Comparison of ENCODE assay signal across 8 cellular contexts in the genomic region with DNA sequence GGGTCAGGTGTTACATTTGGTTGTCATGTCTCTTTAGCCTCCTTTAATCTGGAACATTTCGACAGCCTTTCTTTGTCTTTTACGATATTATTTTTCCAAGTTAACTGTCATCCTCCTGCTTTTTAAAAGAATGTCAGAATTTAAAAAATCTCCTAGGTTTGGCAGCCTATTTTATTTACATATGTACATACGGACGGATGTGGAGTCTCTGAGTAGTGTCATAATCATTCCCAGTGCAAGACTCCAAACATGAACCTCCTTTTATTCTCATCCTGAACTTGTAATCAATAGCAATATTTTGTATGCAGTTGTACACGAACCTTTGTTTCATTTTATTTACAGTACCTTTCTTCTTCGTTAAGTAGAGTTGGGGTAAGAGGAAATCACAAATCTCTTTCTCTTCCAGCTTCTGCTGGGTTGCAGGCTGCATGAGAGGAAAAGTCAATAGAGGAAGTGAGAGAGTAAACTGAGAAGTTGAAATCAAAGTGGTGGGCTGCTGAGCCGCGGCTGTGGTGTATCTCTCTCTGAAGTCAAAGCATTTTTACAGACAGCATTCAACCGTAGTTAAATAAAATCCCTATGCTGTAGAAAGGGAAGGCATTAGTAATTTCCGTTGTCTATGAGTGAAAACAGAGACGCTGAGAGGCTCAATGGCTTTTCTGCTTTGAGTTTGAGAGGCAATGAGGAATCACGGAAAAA. TPM values are rescaled to one million over a fixed set of nuclear protein-coding genes. Genes with fewer than 3 reads are reported as not detected.
DNase-seq lines count a peak whose midpoint lies in the region; ATAC-seq and TF ChIP-seq lines count a peak whose summit lies in the region.

No MANE protein-coding gene starts in this region.

- TF ChIP-seq EP300 in gastroesophageal sphincter (IDR thresholded peaks at IDR 0.05), result no peak

- TF ChIP-seq POLR2A in gastroesophageal sphincter (IDR thresholded peaks at IDR 0.05), result no peak

- intact Hi-C loops in cardiac septum (cut with DNase I), result no loop called here

- no peak overlapping the region for H3K9ac ChIP-seq in endodermal cell (ENCODE audit: extremely low read depth, low read length, poor library complexity, severe bottlenecking)

- H3K27ac ChIP-seq in endodermal cell (ENCODE audit: low read depth, low read length) (no peak overlapping the region), gastroesophageal sphincter (no peak overlapping the region)

- no peaks in the 10 kb centered on the region for H3K9me3 ChIP-seq in endodermal cell (ENCODE audit: control insufficient read depth, low read length)
- H3K9me3 ChIP-seq in gastroesophageal sphincter, result no peaks in the 10 kb centered on the region

- ATAC-seq in GM21526 (IDR thresholded peaks at IDR 0.05; ENCODE audit: low FRiP score, unreplicated experiment) (peak; percentile 97), HG03575 (IDR thresholded peaks at IDR 0.05; ENCODE audit: extremely low read depth, insufficient number of reproducible peaks, low FRiP score, unreplicated experiment) (peak; percentile 87), gastroesophageal sphincter (no peak)

- H3K27me3 Mint-ChIP-seq in activated naive CD4-positive, alpha-beta T cell treated with anti-CD3 and anti-CD28 coated beads, Interleukin-2, amount 10 ng/mL, durations not matched to agents 7 days and 5 days, result no peaks in the 10 kb centered on the region
- H3K27me3 Mint-ChIP-seq in endodermal cell (ENCODE audit: insufficient read depth), result peaks cover 10% of the 10 kb centered on the region

- peak overlapping the region; percentile 35 for H3K27ac Mint-ChIP-seq in activated naive CD4-positive, alpha-beta T cell treated with anti-CD3 and anti-CD28 coated beads, Interleukin-2, amount 10 ng/mL, durations not matched to agents 7 days and 5 days
- H3K27ac Mint-ChIP-seq in endodermal cell, result no peak overlapping the region

- peak overlapping the region; percentile 24 for H3K4me3 Mint-ChIP-seq in activated naive CD4-positive, alpha-beta T cell treated with anti-CD3 and anti-CD28 coated beads, Interleukin-2, amount 10 ng/mL, durations not matched to agents 7 days and 5 days
- no peak overlapping the region for H3K4me3 Mint-ChIP-seq in endodermal cell

- H3K4me1 ChIP-seq in endodermal cell (ENCODE audit: control insufficient read depth, insufficient read depth, low read length) (no peaks in the 10 kb centered on the region), gastroesophageal sphincter (no peaks in the 10 kb centered on the region)

- no peak for TF ChIP-seq CTCF in endodermal cell (conservative IDR thresholded peaks at IDR 0.05)
- TF ChIP-seq CTCF in gastroesophageal sphincter (IDR thresholded peaks at IDR 0.05), result no peak

- no peaks in the 10 kb centered on the region for H3K36me3 Mint-ChIP-seq in activated naive CD4-positive, alpha-beta T cell treated with anti-CD3 and anti-CD28 coated beads, Interleukin-2, amount 10 ng/mL, durations not matched to agents 7 days and 5 days
- no peaks in the 10 kb centered on the region for H3K36me3 Mint-ChIP-seq in endodermal cell (ENCODE audit: low read depth)

- no peaks in the 10 kb centered on the region for H3K27me3 ChIP-seq in endodermal cell (ENCODE audit: control insufficient read depth, insufficient read depth, low read length, poor library complexity, severe bottlenecking)
- no peaks in the 10 kb centered on the region for H3K27me3 ChIP-seq in gastroesophageal sphincter

- H3K36me3 ChIP-seq in endodermal cell (ENCODE audit: control insufficient read depth, insufficient read depth, low read length) (no peaks in the 10 kb centered on the region), gastroesophageal sphincter (no peaks in the 10 kb centered on the region)

- H3K4me3 ChIP-seq in endodermal cell (ENCODE audit: low read length) (no peak overlapping the region), gastroesophageal sphincter (no peak overlapping the region)

- H3K9me3 Mint-ChIP-seq in activated naive CD4-positive, alpha-beta T cell treated with anti-CD3 and anti-CD28 coated beads, Interleukin-2, amount 10 ng/mL, durations not matched to agents 7 days and 5 days, result no peaks in the 10 kb centered on the region
- peaks cover 55% of the 10 kb centered on the region for H3K9me3 Mint-ChIP-seq in endodermal cell

- peak; percentile 8 for DNase-seq in NCI-H2107 treated with DMSO at 0.1 percent for 48 hours (lab: John Stamatoyannopoulos, UW; ENCODE audit: unreplicated experiment)
- no peak for DNase-seq in NCI-H2107 (lab: John Stamatoyannopoulos, UW)
- peak; percentile 46 for DNase-seq in activated naive CD4-positive, alpha-beta T cell treated with anti-CD3 and anti-CD28 coated beads, Interleukin-2, amount 10 ng/mL, durations not matched to agents 7 days and 5 days
- DNase-seq in endodermal cell, result no peak
- no peak for DNase-seq in cardiac septum (ENCODE audit: low spot score)

- CTCF ChIA-PET in activated naive CD4-positive, alpha-beta T cell treated with anti-CD3 and anti-CD28 coated beads, Interleukin-2, amount 10 ng/mL, durations not matched to agents 7 days and 5 days (lab: Charles Lee), result no interaction called here

- peaks cover 25% of the 10 kb centered on the region for H3K4me1 Mint-ChIP-seq in activated naive CD4-positive, alpha-beta T cell treated with anti-CD3 and anti-CD28 coated beads, Interleukin-2, amount 10 ng/mL, durations not matched to agents 7 days and 5 days
- peaks cover 26% of the 10 kb centered on the region for H3K4me1 Mint-ChIP-seq in endodermal cell

- 86 to 100% methylated on average over 1 to 8 of the region's 12 CpGs for WGBS in endodermal cell (ENCODE audit: insufficient coverage in 1 of 2, insufficient read length in 1 of 2), 2 experiments
- WGBS in gastroesophageal sphincter (ENCODE audit: low coverage in 1 of 2), 2 donors, result 32 to 46% methylated on average over 6 to 8 of the region's 12 CpGs

RNA-seq across cellular contexts. Expression of a gene that starts 53.9 kb away (rescaled TPM):
- total RNA-seq in endodermal cell, result 10 to 100 TPM; 13.9 to 20.5 TPM
- polyA plus RNA-seq in endodermal cell (2013, experiment 1 of 2), result 19.4 TPM
- polyA plus RNA-seq in endodermal cell (2013, experiment 2 of 2), result 19.4 TPM
- 10 to 100 TPM; 33.8 to 55.4 (median 46.4) TPM for total RNA-seq in gastroesophageal sphincter
- total RNA-seq in cardiac septum, result 40.4 TPM

Comparison
In these comparisons a context has a peak if more than half of its experiments do, and no peak if none do; other contexts are left out.
1. DNase-seq: peak in NCI-H2107 treated with DMSO at 0.1 percent for 48 hours (single experiment) and activated naive CD4-positive, alpha-beta T cell treated with anti-CD3 and anti-CD28 coated beads, Interleukin-2, amount 10 ng/mL, durations not matched to agents 7 days and 5 days (single experiment); none in NCI-H2107 (single experiment), endodermal cell (single experiment) and cardiac septum (single experiment).